Comparison of ENCODE assay signal across 8 cellular contexts in the genomic region with DNA sequence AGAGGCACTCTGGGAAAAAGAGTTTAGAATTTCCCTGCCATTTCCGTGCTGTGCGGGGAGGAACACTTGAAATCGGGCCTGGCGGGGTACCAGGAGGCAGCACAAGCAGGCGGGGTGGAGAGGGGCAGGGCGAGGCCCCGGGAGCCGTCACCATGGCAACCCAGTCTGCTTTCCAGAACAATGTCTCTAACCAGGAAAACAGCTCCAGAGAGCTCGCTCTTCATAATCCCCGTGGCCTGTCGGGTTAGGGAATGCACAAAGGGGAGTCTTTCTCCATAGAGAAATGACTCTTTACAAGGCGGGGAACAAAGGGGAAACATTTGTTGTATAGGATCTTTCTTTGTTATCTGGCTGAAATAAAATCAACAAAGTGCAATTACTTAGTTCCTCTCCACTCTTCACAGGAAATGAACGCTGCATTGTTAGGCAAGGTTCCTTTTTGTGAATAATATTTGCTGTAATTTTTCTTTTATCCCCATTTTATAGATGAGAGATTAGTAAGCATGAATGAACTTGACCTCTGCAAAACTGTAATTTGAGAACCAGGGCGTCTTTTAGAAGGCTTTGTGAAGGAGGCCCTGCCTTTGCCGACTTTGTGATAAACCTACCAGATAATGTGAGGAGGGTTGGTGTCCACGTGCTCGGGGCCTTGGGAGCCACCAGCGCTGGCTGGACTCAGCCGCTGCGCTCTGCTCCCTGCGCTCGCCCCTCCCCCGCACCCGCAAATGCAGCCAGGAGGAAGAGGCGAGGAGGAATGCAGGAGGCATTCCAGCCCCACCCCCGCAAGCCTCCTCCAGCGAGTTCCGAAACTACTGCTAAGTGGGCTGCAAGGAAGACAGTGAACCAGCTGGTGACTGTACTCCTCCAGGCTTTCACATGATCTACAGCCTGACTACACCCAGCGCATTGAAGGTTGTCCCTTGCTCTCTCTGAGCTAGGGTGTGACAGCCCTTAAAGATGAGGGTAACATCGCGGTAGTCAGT.
DNase-seq lines count a peak whose midpoint lies in the region; ATAC-seq lines count a peak whose summit lies in the region.

No MANE protein-coding gene starts in this region.

- CTCF ChIA-PET in CD8-positive, alpha-beta memory T cell (lab: Charles Lee), result no interaction called here
- CTCF ChIA-PET in activated CD4-positive, alpha-beta T cell treated with anti-CD3 and anti-CD28 coated beads, Interleukin-2, amount 10 ng/mL, durations not matched to agents 7 days and 5 days (lab: Charles Lee), result interaction anchor here (0.5 to 1.1 kb wide), 3 partner anchors 13 to 498 kb away, joined by 3 read pairs; no protein-coding TSS in a partner anchor

- H3K27ac ChIP-seq in CD8-positive, alpha-beta memory T cell (ENCODE audit: low read depth, low read length), result peak overlapping the region; percentile 11

- H3K27me3 Mint-ChIP-seq in CD8-positive, alpha-beta memory T cell, result peaks cover 0 to 2% of the 10 kb centered on the region in 2 donors
- no peaks in the 10 kb centered on the region for H3K27me3 Mint-ChIP-seq in activated CD4-positive, alpha-beta T cell treated with anti-CD3 and anti-CD28 coated beads, Interleukin-2, amount 10 ng/mL, durations not matched to agents 7 days and 5 days

- H3K4me1 ChIP-seq in CD8-positive, alpha-beta memory T cell (ENCODE audit: insufficient read depth, low read length), result peaks cover 33% of the 10 kb centered on the region

- peak overlapping the region in 5 of 8 donors; percentile 11 to 66 (median 29) for H3K27ac Mint-ChIP-seq in CD8-positive, alpha-beta memory T cell
- H3K27ac Mint-ChIP-seq in activated CD4-positive, alpha-beta T cell treated with anti-CD3 and anti-CD28 coated beads, Interleukin-2, amount 10 ng/mL, durations not matched to agents 7 days and 5 days, result no peak overlapping the region

- no peaks in the 10 kb centered on the region for H3K36me3 ChIP-seq in CD8-positive, alpha-beta memory T cell (ENCODE audit: insufficient read depth, low read length)

- H3K4me1 Mint-ChIP-seq in CD8-positive, alpha-beta memory T cell, result peaks cover 38 to 47% (median 44%) of the 10 kb centered on the region in 3 donors
- H3K4me1 Mint-ChIP-seq in activated CD4-positive, alpha-beta T cell treated with anti-CD3 and anti-CD28 coated beads, Interleukin-2, amount 10 ng/mL, durations not matched to agents 7 days and 5 days, result peaks cover 49% of the 10 kb centered on the region

- POLR2A ChIA-PET in CD8-positive, alpha-beta memory T cell (lab: Charles Lee), result no interaction called here
- POLR2A ChIA-PET in activated CD4-positive, alpha-beta T cell treated with anti-CD3 and anti-CD28 coated beads, Interleukin-2, amount 10 ng/mL, durations not matched to agents 7 days and 5 days (lab: Charles Lee), result no interaction called here

- H3K27me3 ChIP-seq in CD8-positive, alpha-beta memory T cell (ENCODE audit: insufficient read depth, low read length, poor library complexity, severe bottlenecking), result no peaks in the 10 kb centered on the region

- no peaks in the 10 kb centered on the region for H3K9me3 ChIP-seq in CD8-positive, alpha-beta memory T cell (ENCODE audit: low read length)

- ATAC-seq in HG03439 (IDR thresholded peaks at IDR 0.05; ENCODE audit: unreplicated experiment), result no peak

- peaks cover 0 to 14% (median 7%) of the 10 kb centered on the region in 5 donors for H3K9me3 Mint-ChIP-seq in CD8-positive, alpha-beta memory T cell
- H3K9me3 Mint-ChIP-seq in activated CD4-positive, alpha-beta T cell treated with anti-CD3 and anti-CD28 coated beads, Interleukin-2, amount 10 ng/mL, durations not matched to agents 7 days and 5 days, result peaks cover 36% of the 10 kb centered on the region

- intact Hi-C loops in posterior vena cava (cut with DNase I), result no loop called here

- no peak overlapping the region for H3K4me3 ChIP-seq in CD8-positive, alpha-beta memory T cell (ENCODE audit: low read length)

- peaks cover 0 to 10% (median 1%) of the 10 kb centered on the region in 3 donors for H3K36me3 Mint-ChIP-seq in CD8-positive, alpha-beta memory T cell
- peaks cover 40% of the 10 kb centered on the region for H3K36me3 Mint-ChIP-seq in activated CD4-positive, alpha-beta T cell treated with anti-CD3 and anti-CD28 coated beads, Interleukin-2, amount 10 ng/mL, durations not matched to agents 7 days and 5 days (ENCODE audit: low read depth)

- DNase-seq in CD8-positive, alpha-beta memory T cell, result no peak
- DNase-seq in NCI-H128 (lab: John Stamatoyannopoulos, UW; ENCODE audit: unreplicated experiment) (peak; percentile 6), astrocyte of the hippocampus (ENCODE audit: low read depth, low spot score) (peak; percentile 94), hippocampal formation (lab: John Stamatoyannopoulos, UW) (peak; percentile 71 to 73), posterior vena cava (ENCODE audit: low spot score) (peak; percentile 97), NK-92 (lab: John Stamatoyannopoulos, UW; ENCODE audit: unreplicated experiment) (no peak)
- DNase-seq in activated CD4-positive, alpha-beta T cell treated with anti-CD3 and anti-CD28 coated beads, Interleukin-2, amount 10 ng/mL, durations not matched to agents 7 days and 5 days, result no peak

- no peak overlapping the region for H3K4me3 Mint-ChIP-seq in CD8-positive, alpha-beta memory T cell
- H3K4me3 Mint-ChIP-seq in activated CD4-positive, alpha-beta T cell treated with anti-CD3 and anti-CD28 coated beads, Interleukin-2, amount 10 ng/mL, durations not matched to agents 7 days and 5 days, result no peak overlapping the region

Comparison
In these comparisons a context has a peak if more than half of its experiments do, and no peak if none do; other contexts are left out.
1. DNase-seq: peak in NCI-H128 (single experiment), astrocyte of the hippocampus (single experiment), hippocampal formation (2 of 2) and posterior vena cava (single experiment); none in CD8-positive, alpha-beta memory T cell (0 of 5), NK-92 (single experiment) and activated CD4-positive, alpha-beta T cell treated with anti-CD3 and anti-CD28 coated beads, Interleukin-2, amount 10 ng/mL, durations not matched to agents 7 days and 5 days (single experiment).